ENCODE assay signal across 21 cellular contexts in genomic region chr16:87320510-87321227, GRCh38. TPM values are rescaled to one million over a fixed set of nuclear protein-coding genes. Genes with fewer than 3 reads are reported as not detected.
DNase-seq lines count a peak whose midpoint lies in the region; ATAC-seq, FAIRE-seq and TF ChIP-seq lines count a peak whose summit lies in the region.
"Had no signal": no experiment of that assay in that cellular context is flagged by ENCODE, and none has a peak within 500 bp of the region (broad histone marks: within the 10 kb centered on the region; RNA-seq: fewer than 3 reads in every experiment).

No MANE protein-coding gene starts in this region.

- H3K4me3 ChIP-seq in K562: no peak overlapping the region
- H3K4me3 ChIP-seq in kidney (ENCODE audit: low read length in 2 of 2): no peak overlapping the region
- H3K4me3 ChIP-seq in breast epithelium: no peak overlapping the region
- H3K4me3 ChIP-seq in sigmoid colon: no peak overlapping the region

- H3K4me1 Mint-ChIP-seq in CD4-positive, alpha-beta T cell (ENCODE audit: low read depth): peaks cover 21% of the 10 kb centered on the region
- peaks cover 22 to 25% of the 10 kb centered on the region in 2 donors for H3K4me1 Mint-ChIP-seq in immature natural killer cell

- no peak for TF ChIP-seq CTCF in CD4-positive, alpha-beta T cell (IDR thresholded peaks at IDR 0.05)
- TF ChIP-seq CTCF in K562 (IDR thresholded peaks at IDR 0.05 in 2 of 3, conservative IDR thresholded peaks at IDR 0.05 in 1 of 3; ENCODE audit: insufficient read depth in 2 of 3, low read depth in 1 of 3, low read length in 3 of 3) (no peak), kidney (IDR thresholded peaks at IDR 0.05; ENCODE audit: borderline replicate concordance, extremely low read depth, insufficient read depth) (no peak), breast epithelium (IDR thresholded peaks at IDR 0.05) (no peak), sigmoid colon (IDR thresholded peaks at IDR 0.05) (no peak)

- no peak overlapping the region for H3K4me2 ChIP-seq in K562 (ENCODE audit: insufficient read depth, low read length)
- H3K4me2 ChIP-seq: SK-N-SH had no signal

- no peak for FAIRE-seq in K562 (lab: Jason Lieb, UNC)
- no peak for FAIRE-seq in kidney (lab: Jason Lieb, UNC)
- FAIRE-seq: GM12892, H1 had no signal

- peaks cover 22% of the 10 kb centered on the region for H3K79me2 ChIP-seq in K562 (ENCODE audit: control insufficient read depth, insufficient read depth, low read length)

- no peak for ATAC-seq in CD4-positive, alpha-beta T cell (ENCODE audit: poor library complexity)
- ATAC-seq in K562: no peak
- ATAC-seq: CD8-positive, alpha-beta T cell; Panc1 had no signal

- no peak for TF ChIP-seq RAD21 in K562 (CRISPR knock-in tag; conservative IDR thresholded peaks at IDR 0.05 in 1 of 2, IDR thresholded peaks at IDR 0.05 in 1 of 2)

- WGBS in K562 (ENCODE audit: insufficient coverage, low coverage, missing lambda C conversion rate): 95% methylated on average over 11 of the region's 12 CpGs
- 94 to 95% methylated on average over 12 of the region's 12 CpGs for WGBS in sigmoid colon, 2 donors

- H3K9me1 ChIP-seq in K562 (ENCODE audit: control insufficient read depth, insufficient read depth, low read length): peaks cover 2% of the 10 kb centered on the region

- H3K36me3 ChIP-seq in K562 (ENCODE audit: control insufficient read depth, insufficient read depth, low read length) (peaks cover 27% of the 10 kb centered on the region), kidney (ENCODE audit: control insufficient read depth in 1 of 2, insufficient read depth in 2 of 2, low read length in 2 of 2) (no peaks in the 10 kb centered on the region), breast epithelium (no peaks in the 10 kb centered on the region), sigmoid colon (no peaks in the 10 kb centered on the region)

- H4K20me1 ChIP-seq in K562 (replicated peaks; ENCODE audit: control insufficient read depth, insufficient read depth, low read length): no peaks in the 10 kb centered on the region

- H3K36me3 Mint-ChIP-seq in CD4-positive, alpha-beta T cell (ENCODE audit: low read depth): peaks cover 13% of the 10 kb centered on the region
- H3K36me3 Mint-ChIP-seq in immature natural killer cell: no peaks in the 10 kb centered on the region

- CTCF ChIA-PET in CD4-positive, alpha-beta T cell (lab: Charles Lee): no interaction called here
- CTCF ChIA-PET in K562 (lab: Yijun Ruan, JAX; ENCODE audit: low intra/inter-chr PET ratio): no interaction called here

- H3K4me1 ChIP-seq in K562 (replicated peaks in 1 of 2; ENCODE audit: control insufficient read depth in 2 of 2, insufficient read depth in 2 of 2, low read length in 2 of 2): peaks cover 13 to 36% of the 10 kb centered on the region in 2 experiments
- peaks cover 6 to 7% of the 10 kb centered on the region in 2 donors for H3K4me1 ChIP-seq in kidney (ENCODE audit: control insufficient read depth in 1 of 2, insufficient read depth in 1 of 2, low read depth in 1 of 2, low read length in 2 of 2)
- H3K4me1 ChIP-seq in breast epithelium: no peaks in the 10 kb centered on the region
- H3K4me1 ChIP-seq in sigmoid colon: peaks cover 0 to 22% (median 18%) of the 10 kb centered on the region in 4 donors

- intact Hi-C loops in CD4-positive, alpha-beta T cell (cut with DNase I, micrococcal nuclease): loop anchor here in 1 of 2 experiments (5.0 to 10.0 kb wide), 3 partner anchors 317 to 634 kb away; partner anchors contain the start of genes BANP and KLHDC4
- intact Hi-C loops in K562 (cut with micrococcal nuclease) (loop anchor here (10.0 kb wide), 1 partner anchor 314 kb away; no protein-coding TSS in a partner anchor), kidney (cut with DNase I) (loop anchor here (10.0 kb wide), 1 partner anchor 54 kb away; no protein-coding TSS in a partner anchor), breast epithelium (cut with DNase I; ENCODE audit: low total_unique reads) (no loop called here), sigmoid colon (cut with DNase I) (no loop called here)

- TF ChIP-seq EP300 in K562 (IDR thresholded peaks at IDR 0.05; ENCODE audit: low read length) (no peak), sigmoid colon (IDR thresholded peaks at IDR 0.05) (no peak)

- no peaks in the 10 kb centered on the region for H3K9me3 ChIP-seq in CD4-positive, alpha-beta T cell (ENCODE audit: control insufficient read depth, low read length)
- H3K9me3 ChIP-seq in K562 (replicated peaks; ENCODE audit: control insufficient read depth, insufficient read depth, low read depth, low read length): no peaks in the 10 kb centered on the region
- no peaks in the 10 kb centered on the region for H3K9me3 ChIP-seq in kidney (ENCODE audit: control insufficient read depth in 1 of 2, low read length in 2 of 2)
- no peaks in the 10 kb centered on the region for H3K9me3 ChIP-seq in breast epithelium
- H3K9me3 ChIP-seq in sigmoid colon: no peaks in the 10 kb centered on the region
- H3K9me3 ChIP-seq: Caco-2, SK-N-SH had no signal

- no peaks in the 10 kb centered on the region for H3K27me3 Mint-ChIP-seq in CD4-positive, alpha-beta T cell
- H3K27me3 Mint-ChIP-seq in immature natural killer cell (ENCODE audit: low read depth in 3 of 3): peaks cover 6 to 18% (median 12%) of the 10 kb centered on the region in 3 donors

- in situ Hi-C loops in G401 (cut with HindIII; ENCODE audit: low sequenced_read_pairs) (no loop called here), K562 (cut with MboI) (no loop called here)

- POLR2A ChIA-PET in CD4-positive, alpha-beta T cell (lab: Charles Lee): interaction anchor here (0.9 kb wide), 1 partner anchor 628 kb away, joined by 5 read pairs; no protein-coding TSS in a partner anchor
- POLR2A ChIA-PET in K562 (lab: Yijun Ruan, JAX): interaction anchor here (1.4 kb wide), 1 partner anchor 12 kb away, joined by 3 read pairs; no protein-coding TSS in a partner anchor

- no peak overlapping the region for H3K27ac ChIP-seq in CD4-positive, alpha-beta T cell (ENCODE audit: low read depth, low read length)
- H3K27ac ChIP-seq in K562 (ENCODE audit: extremely low read depth, low read depth, low read length): no peak overlapping the region
- no peak overlapping the region for H3K27ac ChIP-seq in kidney (ENCODE audit: low read depth in 2 of 2, low read length in 2 of 2)
- H3K27ac ChIP-seq in breast epithelium: no peak overlapping the region
- H3K27ac ChIP-seq in sigmoid colon: no peak overlapping the region

- no peaks in the 10 kb centered on the region for H3K27me3 ChIP-seq in CD4-positive, alpha-beta T cell (ENCODE audit: control insufficient read depth, insufficient read depth, low read length)
- H3K27me3 ChIP-seq in K562 (ENCODE audit: control insufficient read depth in 2 of 2, insufficient read depth in 2 of 2, low read length in 2 of 2) (no peaks in the 10 kb centered on the region), breast epithelium (no peaks in the 10 kb centered on the region), sigmoid colon (no peaks in the 10 kb centered on the region)

- H3K9me3 Mint-ChIP-seq in CD4-positive, alpha-beta T cell: no peaks in the 10 kb centered on the region
- no peaks in the 10 kb centered on the region for H3K9me3 Mint-ChIP-seq in immature natural killer cell
- H3K9me3 Mint-ChIP-seq: CD8-positive, alpha-beta T cell had no signal

- H3K4me3 Mint-ChIP-seq in CD4-positive, alpha-beta T cell: no peak overlapping the region
- no peak overlapping the region for H3K4me3 Mint-ChIP-seq in immature natural killer cell
- H3K4me3 Mint-ChIP-seq: CD8-positive, alpha-beta T cell had no signal

- H3K27ac Mint-ChIP-seq in CD4-positive, alpha-beta T cell: peak overlapping the region; percentile 17
- H3K27ac Mint-ChIP-seq in immature natural killer cell: no peak overlapping the region

- no peak for TF ChIP-seq POLR2A in K562 (conservative IDR thresholded peaks at IDR 0.05)
- no peak for TF ChIP-seq POLR2A in breast epithelium (IDR thresholded peaks at IDR 0.05)
- no peak for TF ChIP-seq POLR2A in sigmoid colon (IDR thresholded peaks at IDR 0.05)

- no peak for DNase-seq in CD4-positive, alpha-beta T cell
- DNase-seq in G401 (ENCODE audit: low spot score) (peak; percentile 49), K562 (ENCODE audit: extremely low read depth in 1 of 4, low spot score in 3 of 4) (no peak), kidney (peak; percentile 4), breast epithelium (ENCODE audit: low spot score in 2 of 2) (no peak), sigmoid colon (no peak), immature natural killer cell (no peak)
- DNase-seq: Caco-2; CD8-positive, alpha-beta T cell; DMS79 treated with DMSO at 0.1 percent for 48 hours; HCEC 1CT; Kasumi-1; NCI-H1092 treated with DMSO at 0.1 percent for 48 hours; NCI-H1436; NCI-H1930; NCI-H446; NCI-H774; SK-N-SH had no signal

- no peak overlapping the region for H2AFZ ChIP-seq in K562 (ENCODE audit: low read depth, low read length)

- H3K9ac ChIP-seq in K562 (ENCODE audit: insufficient read depth in 1 of 2, low read depth in 2 of 2, low read length in 2 of 2) (no peak overlapping the region; a peak in 1 of 4 replicates), kidney (ENCODE audit: low read length in 2 of 2) (no peak overlapping the region)
- H3K9ac ChIP-seq: SK-N-SH had no signal

- no TSS peak for BruUV-seq in K562 (replicated peaks; lab: Mats Ljungman, UMichigan)

RNA-seq across cellular contexts. Expression of gene C16orf95, which starts 3.5 kb away (rescaled TPM):
- total RNA-seq in CD4-positive, alpha-beta T cell: 1 to 10 TPM in 1 of 2 experiments, under 1 TPM in 1; 0.74 to 1.2 TPM
- total RNA-seq in G401 (2014; rRNA removed; shearing (Covaris generic)): 7.0 and 14.2 TPM in 2 replicates
- total RNA-seq in K562 (2011; cell fraction: chromatin; rRNA removed; ENCODE audit: low replicate concordance): 15.0 and 27.5 TPM in 2 replicates
- total RNA-seq in K562 (2011; cell fraction: nucleolus; rRNA removed): 20.7 and 23.5 TPM in 2 replicates
- total RNA-seq in K562 (2011; cell fraction: nucleoplasm; rRNA removed): 12.6 and 13.9 TPM in 2 replicates
- total RNA-seq in K562 (2014; rRNA removed): 9.3 and 13.9 TPM in 2 replicates
- total RNA-seq in K562 (2014; rRNA removed; fragmentation: Illumina TruSeq; extraction: Trizol): 7.4 and 9.4 TPM in 2 replicates
- total RNA-seq in K562 (2015; rRNA removed; fragmentation: Illumina TruSeq; extraction: Trizol): 9.6 and 10.1 TPM in 2 replicates
- 20.5 and 22.6 TPM in 2 replicates for total RNA-seq in K562 (2021)
- polyA plus RNA-seq in K562 (2011; rRNA removed): 6.5 and 11.0 TPM in 2 replicates
- 7.6 and 13.1 TPM in 2 replicates for polyA plus RNA-seq in K562 (2011; cell fraction: cytosol; rRNA removed)
- polyA plus RNA-seq in K562 (2011; cell fraction: nucleus; rRNA removed): 17.5 and 20.0 TPM in 2 replicates
- polyA plus RNA-seq in K562 (2012): 23.2 and 31.2 TPM in 2 replicates
- polyA plus RNA-seq in K562 (2014; fragmentation: Illumina TruSeq; extraction: Trizol): 5.9 and 7.2 TPM in 2 replicates
- 10 to 100 TPM; 13.7 to 15.3 TPM for polyA plus RNA-seq in K562 (2014; fragmentation: Nextera tagmentation; extraction: Ambion mirVana)
- 8.5 TPM in 2 replicates for polyA plus RNA-seq in K562 (2014; rRNA removed)
- 2.5 and 4.1 TPM in 2 replicates for polyA minus RNA-seq in K562 (2011; rRNA and poly(A)+ RNA removed)
- 4.9 and 6.0 TPM in 2 replicates for polyA minus RNA-seq in K562 (2011; cell fraction: cytosol; rRNA and poly(A)+ RNA removed)
- polyA minus RNA-seq in K562 (2011; cell fraction: nucleus; rRNA and poly(A)+ RNA removed): 10.5 and 13.0 TPM in 2 replicates
- 2.5 TPM for total RNA-seq in kidney
- 11.5 TPM for polyA plus RNA-seq in kidney (ENCODE audit: insufficient read depth, low read depth, low replicate concordance)
- 1 to 10 TPM in 2 of 3 donors, not detected in 1; 2.0 to 3.8 TPM for total RNA-seq in breast epithelium
- total RNA-seq in sigmoid colon: 1 to 10 TPM in 2 of 4 donors, under 1 TPM in 1, not detected in 1; 0.36 to 1.9 (median 1.2) TPM
- polyA plus RNA-seq in sigmoid colon: 1 to 10 TPM; 2.5 to 6.6 (median 4.3) TPM
- polyA plus RNA-seq in immature natural killer cell: 1 to 10 TPM; 3.2 to 7.7 (median 4.4) TPM

Comparison
In these comparisons a context has a peak if more than half of its experiments do, and no peak if none do; other contexts are left out.
1. DNase-seq: peak in G401 (single experiment) and kidney (single experiment); none in CD4-positive, alpha-beta T cell (0 of 10), K562 (0 of 4), breast epithelium (0 of 2), sigmoid colon (single experiment) and immature natural killer cell (0 of 3).
2. intact Hi-C loops: an anchor here in K562 (10.0 kb wide) and kidney (10.0 kb wide); none called in breast epithelium and sigmoid colon.